8 cellular contexts compared by ENCODE assay signal in genomic region chr10:38093816-38094157, GRCh38. TPM values are rescaled to one million over a fixed set of nuclear protein-coding genes. Genes with fewer than 3 reads are reported as not detected.
DNase-seq lines count a peak whose midpoint lies in the region; ATAC-seq, FAIRE-seq and TF ChIP-seq lines count a peak whose summit lies in the region.

No MANE protein-coding gene starts in this region.

- no peaks in the 10 kb centered on the region for H3K27me3 Mint-ChIP-seq in activated T-cell treated with anti-CD3 and anti-CD28 coated beads, Interleukin-2, amount 50 U/mL, for 4 hours (ENCODE audit: low read depth)
- no peaks in the 10 kb centered on the region for H3K27me3 Mint-ChIP-seq in activated naive CD8-positive, alpha-beta T cell

- no peaks in the 10 kb centered on the region for H3K9me3 ChIP-seq in kidney (ENCODE audit: control insufficient read depth in 1 of 2, low read length in 2 of 2)
- no peaks in the 10 kb centered on the region for H3K9me3 ChIP-seq in suprapubic skin

- peak overlapping the region; percentile 94 for H3K27ac Mint-ChIP-seq in activated naive CD8-positive, alpha-beta T cell

- no peak for FAIRE-seq in kidney (lab: Jason Lieb, UNC)

- H3K9ac ChIP-seq in kidney (ENCODE audit: low read length in 2 of 2), result peak overlapping the region; percentile 80 to 91

- TF ChIP-seq EP300 in suprapubic skin (IDR thresholded peaks at IDR 0.05), result no peak

- H3K4me1 ChIP-seq in kidney (ENCODE audit: control insufficient read depth in 1 of 2, insufficient read depth in 1 of 2, low read depth in 1 of 2, low read length in 2 of 2), result peaks cover 3 to 11% of the 10 kb centered on the region in 2 donors
- peaks cover 15% of the 10 kb centered on the region for H3K4me1 ChIP-seq in suprapubic skin

- H3K27ac ChIP-seq in kidney (ENCODE audit: low read depth in 2 of 2, low read length in 2 of 2), result peak overlapping the region; percentile 49 to 76
- no peak overlapping the region for H3K27ac ChIP-seq in suprapubic skin

- TF ChIP-seq CTCF in kidney (IDR thresholded peaks at IDR 0.05; ENCODE audit: borderline replicate concordance, extremely low read depth, insufficient read depth), result no peak
- no peak for TF ChIP-seq CTCF in suprapubic skin (IDR thresholded peaks at IDR 0.05)

- ATAC-seq in activated T-cell treated with anti-CD3 and anti-CD28 coated beads, Interleukin-2, amount 50 U/mL, for 4 hours, result peak in 1 of 2 donors; percentile 0
- peak; percentile 13 for ATAC-seq in HG03103 (IDR thresholded peaks at IDR 0.05; ENCODE audit: low read depth, unreplicated experiment)

- H3K36me3 ChIP-seq in kidney (ENCODE audit: control insufficient read depth in 1 of 2, insufficient read depth in 2 of 2, low read length in 2 of 2) (peaks cover 4 to 20% of the 10 kb centered on the region in 2 donors), suprapubic skin (peaks cover 27% of the 10 kb centered on the region)

- TF ChIP-seq POLR2A in suprapubic skin (IDR thresholded peaks at IDR 0.05), result no peak

- WGBS in suprapubic skin, result 28% methylated on average over 16 of the region's 16 CpGs

- H3K36me3 Mint-ChIP-seq in activated T-cell treated with anti-CD3 and anti-CD28 coated beads, Interleukin-2, amount 50 U/mL, for 4 hours (ENCODE audit: insufficient read depth), result peaks cover 29% of the 10 kb centered on the region
- H3K36me3 Mint-ChIP-seq in activated naive CD8-positive, alpha-beta T cell, result peaks cover 27% of the 10 kb centered on the region

- peaks cover 4% of the 10 kb centered on the region for H3K9me3 Mint-ChIP-seq in activated T-cell treated with anti-CD3 and anti-CD28 coated beads, Interleukin-2, amount 50 U/mL, for 4 hours
- H3K9me3 Mint-ChIP-seq in activated naive CD8-positive, alpha-beta T cell (ENCODE audit: low read depth), result peaks cover 10% of the 10 kb centered on the region

- H3K27me3 ChIP-seq in suprapubic skin, result no peaks in the 10 kb centered on the region

- peaks cover 30% of the 10 kb centered on the region for H3K4me1 Mint-ChIP-seq in activated T-cell treated with anti-CD3 and anti-CD28 coated beads, Interleukin-2, amount 50 U/mL, for 4 hours (ENCODE audit: low read depth)
- H3K4me1 Mint-ChIP-seq in activated naive CD8-positive, alpha-beta T cell (ENCODE audit: low read depth), result peaks cover 30% of the 10 kb centered on the region

- no peak for DNase-seq in activated T-cell treated with anti-CD3 and anti-CD28 coated beads, Interleukin-2, amount 50 U/mL, for 4 hours
- DNase-seq in activated T-cell treated with anti-CD3 and anti-CD28 coated beads, Interleukin-2, amount 50 U/mL, for 48 hours, result no peak
- DNase-seq in kidney (no peak), suprapubic skin (ENCODE audit: low spot score in 2 of 2) (no peak), NCI-H1417 (lab: John Stamatoyannopoulos, UW) (no peak), OCI-M2 (lab: John Stamatoyannopoulos, UW; ENCODE audit: unreplicated experiment) (no peak)

- intact Hi-C loops in kidney (cut with DNase I), result no loop called here

- H3K4me3 ChIP-seq in kidney (ENCODE audit: low read length in 2 of 2) (peak overlapping the region; percentile 80 to 96), suprapubic skin (peak overlapping the region; percentile 86)

- peak overlapping the region; percentile 89 for H3K4me3 Mint-ChIP-seq in activated T-cell treated with anti-CD3 and anti-CD28 coated beads, Interleukin-2, amount 50 U/mL, for 4 hours
- H3K4me3 Mint-ChIP-seq in activated naive CD8-positive, alpha-beta T cell, result peak overlapping the region; percentile 92

RNA-seq across cellular contexts. Expression of gene ZNF37A, which starts 0.3 kb away (rescaled TPM):
- 10 to 100 TPM; 18.0 to 23.7 (median 19.9) TPM for total RNA-seq in activated T-cell treated with anti-CD3 and anti-CD28 coated beads, Interleukin-2, amount 50 U/mL, for 4 hours
- 18.8 TPM for total RNA-seq in kidney
- 4.0 TPM for polyA plus RNA-seq in kidney (ENCODE audit: insufficient read depth, low read depth, low replicate concordance)
- 10 to 100 TPM in 2 of 4 donors, 1 to 10 TPM in 2; 7.3 to 25.3 (median 8.9) TPM for total RNA-seq in suprapubic skin
